In genomic region chr11:65569164-65569972, GRCh38 we compare ENCODE assay signal across 6 cellular contexts. TPM values are rescaled to one million over a fixed set of nuclear protein-coding genes. Genes with fewer than 3 reads are reported as not detected.
DNase-seq lines count a peak whose midpoint lies in the region; ATAC-seq lines count a peak whose summit lies in the region.

No MANE protein-coding gene starts in this region.

- no peaks in the 10 kb centered on the region for H3K27me3 ChIP-seq in BLaER1 treated with 17β-estradiol and CSF1 and Interleukin-3, amounts not matched to agents 10 nM and 100 nM
- no peaks in the 10 kb centered on the region for H3K27me3 ChIP-seq in duodenal mucosa (ENCODE audit: control insufficient read depth in 1 of 2, insufficient read depth in 2 of 2, low read length in 2 of 2)

- DNase-seq in sciatic nerve (ENCODE audit: low spot score) (no peak), EL (no peak), iPS-NIHi7 (ENCODE audit: extremely low spot score) (no peak)

- ATAC-seq in HG03196 (IDR thresholded peaks at IDR 0.05; ENCODE audit: unreplicated experiment) (peak; percentile 2), sciatic nerve (peak; percentile 20)

- intact Hi-C loops in sciatic nerve (cut with DNase I), result no loop called here

- H3K36me3 ChIP-seq in BLaER1 treated with 17β-estradiol and CSF1 and Interleukin-3, amounts not matched to agents 10 nM and 100 nM, result peaks cover 0 to 17% (median 3%) of the 10 kb centered on the region in 11 experiments; a peak in 8 of 22 replicates
- H3K36me3 ChIP-seq in duodenal mucosa (ENCODE audit: control insufficient read depth in 1 of 2, insufficient read depth in 2 of 2, low read length in 2 of 2), result no peaks in the 10 kb centered on the region

- peak overlapping the region; percentile 88 to 99 (median 92) for H3K4me3 ChIP-seq in BLaER1 treated with 17β-estradiol and CSF1 and Interleukin-3, amounts not matched to agents 10 nM and 100 nM
- H3K4me3 ChIP-seq in duodenal mucosa (ENCODE audit: low read depth in 1 of 2, low read length in 2 of 2), result peak overlapping the region; percentile 83 to 94

- H3K9me3 ChIP-seq in BLaER1 treated with 17β-estradiol and CSF1 and Interleukin-3, amounts not matched to agents 10 nM and 100 nM (replicated peaks in 1 of 11), result no peaks in the 10 kb centered on the region
- H3K9me3 ChIP-seq in duodenal mucosa (ENCODE audit: control insufficient read depth in 1 of 2, low read length in 2 of 2), result no peaks in the 10 kb centered on the region

- peaks cover 71 to 76% (median 74%) of the 10 kb centered on the region in 10 experiments for H3K4me1 ChIP-seq in BLaER1 treated with 17β-estradiol and CSF1 and Interleukin-3, amounts not matched to agents 10 nM and 100 nM
- H3K4me1 ChIP-seq in duodenal mucosa (ENCODE audit: control insufficient read depth in 1 of 2, insufficient read depth in 2 of 2, low read length in 2 of 2), result peaks cover 43 to 59% of the 10 kb centered on the region in 2 donors

- H3K4me2 ChIP-seq in BLaER1 treated with 17β-estradiol and CSF1 and Interleukin-3, amounts not matched to agents 10 nM and 100 nM, result peak overlapping the region; percentile 96 to 100 (median 98)

- peak overlapping the region; percentile 84 to 96 (median 94) for H3K9ac ChIP-seq in BLaER1 treated with 17β-estradiol and CSF1 and Interleukin-3, amounts not matched to agents 10 nM and 100 nM
- H3K9ac ChIP-seq in duodenal mucosa (ENCODE audit: low read depth in 1 of 2, low read length in 2 of 2), result peak overlapping the region; percentile 61 to 94

- H4K20me1 ChIP-seq in BLaER1 treated with 17β-estradiol and CSF1 and Interleukin-3, amounts not matched to agents 10 nM and 100 nM, result peaks cover 8 to 33% (median 29%) of the 10 kb centered on the region in 11 experiments; a peak in 20 of 22 replicates

- peak overlapping the region; percentile 75 to 93 (median 85) for H3K27ac ChIP-seq in BLaER1 treated with 17β-estradiol and CSF1 and Interleukin-3, amounts not matched to agents 10 nM and 100 nM
- peak overlapping the region; percentile 95 for H3K27ac ChIP-seq in duodenal mucosa (ENCODE audit: low read depth, low read length)

RNA-seq across cellular contexts. Expression of gene ZNRD2, which starts 0.9 kb away (rescaled TPM):
- 23.7 TPM for total RNA-seq in sciatic nerve

RNA-seq across cellular contexts. Expression of gene FAM89B, which starts 3.0 kb away (rescaled TPM):
- 44.1 TPM for total RNA-seq in sciatic nerve

RNA-seq across cellular contexts. Expression of gene EHBP1L1, which starts 6.5 kb away (rescaled TPM):
- total RNA-seq in sciatic nerve, result 149 TPM

RNA-seq across cellular contexts. Expression of gene LTBP3, which starts 11.2 kb away (rescaled TPM):
- total RNA-seq in sciatic nerve, result 306 TPM

RNA-seq across cellular contexts. Expression of gene KCNK7, which starts 26.2 kb away (rescaled TPM):
- total RNA-seq in sciatic nerve, result 1.5 TPM
